In the genomic region with DNA sequence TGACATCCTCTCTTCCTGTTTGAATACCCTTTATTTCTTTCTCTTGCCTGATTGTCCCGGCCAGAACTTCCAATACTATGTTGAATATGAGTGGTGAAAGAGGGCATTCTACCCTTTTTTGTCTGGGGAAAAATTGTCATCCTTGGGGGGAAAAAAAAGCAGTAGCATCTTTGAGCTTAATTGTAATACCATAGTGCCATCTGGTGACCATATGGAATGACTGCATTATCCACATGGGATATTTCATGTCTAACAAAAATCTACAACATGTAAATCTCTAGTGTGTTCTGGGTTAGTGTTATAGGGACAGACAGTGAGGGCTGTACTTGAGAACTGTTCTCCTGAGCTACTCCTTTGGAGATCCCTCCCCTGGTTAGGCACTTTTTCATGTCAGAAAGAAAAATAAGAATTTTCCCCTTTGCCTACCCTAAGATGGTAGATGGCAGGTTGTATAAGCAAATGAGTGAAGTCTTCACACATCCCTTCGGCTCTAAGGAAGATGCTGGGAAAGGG, we compare ENCODE assay signal across 8 cellular contexts. TPM values are rescaled to one million over a fixed set of nuclear protein-coding genes. Genes with fewer than 3 reads are reported as not detected.
DNase-seq lines count a peak whose midpoint lies in the region; ATAC-seq, FAIRE-seq and TF ChIP-seq lines count a peak whose summit lies in the region.

No MANE protein-coding gene starts in this region.

- H3K27ac ChIP-seq in pancreas, result no peak overlapping the region

- no peaks in the 10 kb centered on the region for H3K9me3 Mint-ChIP-seq in activated naive CD4-positive, alpha-beta T cell treated with anti-CD3 and anti-CD28 coated beads for 36 hours

- ATAC-seq in pancreas (no peak), HG03571 (IDR thresholded peaks at IDR 0.05; ENCODE audit: unreplicated experiment) (no peak), GM21367 (IDR thresholded peaks at IDR 0.05; ENCODE audit: unreplicated experiment) (no peak), GM21526 (IDR thresholded peaks at IDR 0.05; ENCODE audit: low FRiP score, unreplicated experiment) (no peak)

- H3K4me1 Mint-ChIP-seq in activated naive CD4-positive, alpha-beta T cell treated with anti-CD3 and anti-CD28 coated beads for 36 hours (ENCODE audit: low read depth), result no peaks in the 10 kb centered on the region

- no peak for DNase-seq in GM06990 (ENCODE audit: extremely low read depth, insufficient read length)
- peak; percentile 20 for DNase-seq in NAMALWA (ENCODE audit: low spot score)
- peak; percentile 1 for DNase-seq in central memory CD4-positive, alpha-beta T cell
- no peak for DNase-seq in pancreas
- no peak for DNase-seq in activated naive CD4-positive, alpha-beta T cell treated with anti-CD3 and anti-CD28 coated beads for 36 hours

- H3K4me1 ChIP-seq in pancreas, result no peaks in the 10 kb centered on the region

- 25 to 34% methylated on average over 2 of the region's 2 CpGs for WGBS in pancreas, 2 donors

- no peak overlapping the region for H3K27ac Mint-ChIP-seq in activated naive CD4-positive, alpha-beta T cell treated with anti-CD3 and anti-CD28 coated beads for 36 hours

- H3K36me3 ChIP-seq in GM06990 (ENCODE audit: control insufficient read depth, insufficient read depth, low read length) (no peaks in the 10 kb centered on the region), pancreas (no peaks in the 10 kb centered on the region)

- TF ChIP-seq CTCF in GM06990 (IDR thresholded peaks at IDR 0.05; ENCODE audit: insufficient read depth, low read length, poor library complexity, severe bottlenecking), result peak; percentile 38
- no peak for TF ChIP-seq CTCF in pancreas (IDR thresholded peaks at IDR 0.05)

- CTCF ChIA-PET in activated naive CD4-positive, alpha-beta T cell treated with anti-CD3 and anti-CD28 coated beads for 36 hours (lab: Charles Lee), result interaction anchor here (0.7 to 2.0 kb wide), 7 partner anchors 9 to 391 kb away, joined by 3 to 4 read pairs (median 3); no protein-coding TSS in a partner anchor

- no peak overlapping the region for H3K4me3 Mint-ChIP-seq in activated naive CD4-positive, alpha-beta T cell treated with anti-CD3 and anti-CD28 coated beads for 36 hours

- no peaks in the 10 kb centered on the region for H3K27me3 ChIP-seq in GM06990 (replicated peaks; ENCODE audit: control insufficient read depth, insufficient read depth, low read length)
- peaks cover 0 to under 1% (median 0%) of the 10 kb centered on the region in 4 donors for H3K27me3 ChIP-seq in pancreas

- peak; percentile 51 for FAIRE-seq in pancreas (lab: Jason Lieb, UNC)

- H3K4me3 ChIP-seq in GM06990 (replicated peaks; ENCODE audit: low read depth, low read length), result no peak overlapping the region
- H3K4me3 ChIP-seq in pancreas, result no peak overlapping the region

- H3K9me3 ChIP-seq in pancreas, result no peaks in the 10 kb centered on the region

- no peaks in the 10 kb centered on the region for H3K36me3 Mint-ChIP-seq in activated naive CD4-positive, alpha-beta T cell treated with anti-CD3 and anti-CD28 coated beads for 36 hours (ENCODE audit: low read depth)

- H3K27me3 Mint-ChIP-seq in activated naive CD4-positive, alpha-beta T cell treated with anti-CD3 and anti-CD28 coated beads for 36 hours (ENCODE audit: low read depth), result peaks cover 4% of the 10 kb centered on the region

- intact Hi-C loops in pancreas (cut with DNase I), result no loop called here
- intact Hi-C loops in activated naive CD4-positive, alpha-beta T cell treated with anti-CD3 and anti-CD28 coated beads for 36 hours (cut with micrococcal nuclease), result loop anchor here (1.0 to 5.0 kb wide), 5 partner anchors 76 to 792 kb away; no protein-coding TSS in a partner anchor

RNA-seq across cellular contexts. Expression of gene CAPN6, which starts 26.0 kb away (rescaled TPM):
- total RNA-seq in pancreas, result 1 to 10 TPM; 2.0 to 8.5 (median 3.2) TPM
- polyA plus RNA-seq in pancreas, result 1 to 10 TPM; 2.0 to 2.3 TPM
- not detected for total RNA-seq in activated naive CD4-positive, alpha-beta T cell treated with anti-CD3 and anti-CD28 coated beads for 36 hours

Comparison
In these comparisons a context has a peak if more than half of its experiments do, and no peak if none do; other contexts are left out.
1. DNase-seq: peak in NAMALWA (single experiment) and central memory CD4-positive, alpha-beta T cell (single experiment); none in GM06990 (single experiment), pancreas (0 of 6) and activated naive CD4-positive, alpha-beta T cell treated with anti-CD3 and anti-CD28 coated beads for 36 hours (single experiment).